In genomic region chr22:42945736-42946135, GRCh38 we compare ENCODE assay signal across 10 cellular contexts.
A peak's percentile ranks its signal among the peaks of the same experiment; 100 is the strongest.
DNase-seq lines count a peak whose midpoint lies in the region; ATAC-seq and TF ChIP-seq lines count a peak whose summit lies in the region.
"Had no signal": no experiment of that assay in that cellular context is flagged by ENCODE, and none has a peak within 500 bp of the region (broad histone marks: within the 10 kb centered on the region; RNA-seq: fewer than 3 reads in every experiment).

No MANE protein-coding gene starts in this region.

- H3K4me1 ChIP-seq in upper lobe of right lung, result peaks cover 39% of the 10 kb centered on the region

- H3K4me3 Mint-ChIP-seq in brain, result no peak overlapping the region
- H3K4me3 Mint-ChIP-seq in memory B cell, result no peak overlapping the region

- intact Hi-C loops in Right ventricle myocardium inferior (cut with DNase I) (no loop called here), cardiac septum (cut with DNase I) (no loop called here), upper lobe of right lung (cut with DNase I) (no loop called here)

- DNase-seq in Right ventricle myocardium inferior (ENCODE audit: missing footprints), result no peak
- DNase-seq in cardiac septum (ENCODE audit: low spot score), result no peak
- no peak for DNase-seq in memory B cell (ENCODE audit: low spot score in 2 of 2)
- no peak for DNase-seq in upper lobe of right lung
- no peak for DNase-seq in dermis blood vessel endothelial cell
- no peak for DNase-seq in DMS153 treated with DMSO at 0.1 percent for 48 hours (lab: John Stamatoyannopoulos, UW; ENCODE audit: unreplicated experiment)
- DNase-seq: NCI-H1436 treated with DMSO at 0.1 percent for 48 hours had no signal

- no peaks in the 10 kb centered on the region for H3K36me3 ChIP-seq in upper lobe of right lung

- no peak overlapping the region for H3K4me3 ChIP-seq in upper lobe of right lung

- no peaks in the 10 kb centered on the region for H3K27me3 ChIP-seq in upper lobe of right lung

- H3K36me3 Mint-ChIP-seq in brain (no peaks in the 10 kb centered on the region), memory B cell (peaks cover 4% of the 10 kb centered on the region)

- H3K9me3 ChIP-seq in upper lobe of right lung, result no peaks in the 10 kb centered on the region

- H3K27ac ChIP-seq in upper lobe of right lung, result peak overlapping the region; percentile 7

- H3K9me3 Mint-ChIP-seq in brain, result no peaks in the 10 kb centered on the region
- no peaks in the 10 kb centered on the region for H3K9me3 Mint-ChIP-seq in memory B cell
- H3K9me3 Mint-ChIP-seq: activated T-helper 2 cell treated with anti-CD3 and anti-CD28 coated beads, Interferon-gamma antibody, Interleukin-2, Interleukin-4, amounts not matched to agents 10 μg/mL and 5 μg/mL and 100 μg/mL, durations not matched to agents 14 hours and 24 hours and 36 hours had no signal

- H3K4me1 Mint-ChIP-seq in brain, result peaks cover 84% of the 10 kb centered on the region
- peaks cover 27% of the 10 kb centered on the region for H3K4me1 Mint-ChIP-seq in memory B cell

- H3K27ac Mint-ChIP-seq in brain, result peak overlapping the region in 3 of 5 experiments; percentile 17 to 24 (median 24)
- peak overlapping the region; percentile 21 for H3K27ac Mint-ChIP-seq in memory B cell
- H3K27ac Mint-ChIP-seq: activated T-helper 2 cell treated with anti-CD3 and anti-CD28 coated beads, Interferon-gamma antibody, Interleukin-2, Interleukin-4, amounts not matched to agents 10 μg/mL and 5 μg/mL and 100 μg/mL, durations not matched to agents 14 hours and 24 hours and 36 hours had no signal

- H3K27me3 Mint-ChIP-seq in brain, result peaks cover 2% of the 10 kb centered on the region
- H3K27me3 Mint-ChIP-seq in memory B cell, result no peaks in the 10 kb centered on the region

- TF ChIP-seq CTCF in brain (conservative IDR thresholded peaks at IDR 0.05), result no peak
- TF ChIP-seq CTCF in upper lobe of right lung (IDR thresholded peaks at IDR 0.05), result no peak

- peak; percentile 26 for ATAC-seq in Right ventricle myocardium inferior
- no peak for ATAC-seq in memory B cell (ENCODE audit: low read depth)
- peak; percentile 57 for ATAC-seq in upper lobe of right lung
- ATAC-seq in HG03342 (IDR thresholded peaks at IDR 0.05; ENCODE audit: unreplicated experiment), result no peak

Comparison
In these comparisons a context has a peak if more than half of its experiments do, and no peak if none do; other contexts are left out.
1. ATAC-seq: peak in Right ventricle myocardium inferior (single experiment) and upper lobe of right lung (single experiment); none in memory B cell (single experiment) and HG03342 (single experiment).